Comparison of ENCODE assay signal across 1 cellular context in the genomic region with DNA sequence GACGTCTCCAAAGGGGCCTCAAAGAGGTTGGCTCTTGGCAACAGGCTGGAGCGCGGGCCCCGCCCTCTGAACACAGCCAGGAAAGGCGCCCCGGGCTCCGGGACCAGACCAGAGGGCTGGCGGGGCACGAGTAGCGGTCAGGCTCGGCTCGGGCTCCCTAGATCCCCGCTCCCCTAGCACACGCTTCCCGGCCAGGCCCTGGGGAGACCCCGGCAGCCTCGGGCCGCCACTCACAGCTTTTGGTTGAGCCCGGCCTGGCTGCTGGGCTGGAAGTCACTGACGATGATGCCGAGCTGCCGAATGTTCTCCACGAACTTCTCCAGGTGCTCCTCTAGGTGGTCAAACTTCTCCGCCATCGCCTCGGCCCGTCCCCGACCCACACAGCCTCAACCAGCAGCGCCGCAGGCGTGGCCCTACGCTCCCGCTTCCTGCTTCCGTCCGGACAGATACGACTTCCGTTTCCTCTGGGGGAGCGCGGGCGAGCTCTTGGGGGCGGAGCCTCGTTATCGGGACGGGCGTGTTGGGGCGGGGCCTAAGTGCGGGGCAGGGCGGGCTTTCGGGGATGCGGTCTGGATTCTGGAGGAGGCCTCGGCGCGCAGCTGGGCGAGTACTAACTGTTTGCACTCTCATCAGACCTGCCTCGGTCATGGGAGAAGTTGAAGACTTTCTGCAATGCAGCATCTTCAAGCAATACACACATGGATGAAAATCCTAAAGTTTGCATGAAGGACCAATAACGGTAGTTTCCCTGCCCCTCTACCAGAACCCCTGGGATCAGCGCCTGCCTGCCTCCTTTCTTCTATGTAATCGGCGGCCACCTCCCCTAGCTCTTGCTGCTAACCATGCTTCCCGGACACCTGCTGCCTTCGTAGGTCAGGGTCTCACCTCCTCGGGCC.
TF ChIP-seq lines count a peak whose summit lies in the region.

A gene with protein sequence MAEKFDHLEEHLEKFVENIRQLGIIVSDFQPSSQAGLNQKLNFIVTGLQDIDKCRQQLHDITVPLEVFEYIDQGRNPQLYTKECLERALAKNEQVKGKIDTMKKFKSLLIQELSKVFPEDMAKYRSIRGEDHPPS (minus strand): TSS at position 420 of the 896 bp plus-strand sequence. CDS start 64 bp downstream, at position 356.

TF ChIP-seq in HEK293, 187 proteins besides CTCF, POLR2A, EP300 and RAD21 (continued from another document):
- TF ChIP-seq, protein P1, sequence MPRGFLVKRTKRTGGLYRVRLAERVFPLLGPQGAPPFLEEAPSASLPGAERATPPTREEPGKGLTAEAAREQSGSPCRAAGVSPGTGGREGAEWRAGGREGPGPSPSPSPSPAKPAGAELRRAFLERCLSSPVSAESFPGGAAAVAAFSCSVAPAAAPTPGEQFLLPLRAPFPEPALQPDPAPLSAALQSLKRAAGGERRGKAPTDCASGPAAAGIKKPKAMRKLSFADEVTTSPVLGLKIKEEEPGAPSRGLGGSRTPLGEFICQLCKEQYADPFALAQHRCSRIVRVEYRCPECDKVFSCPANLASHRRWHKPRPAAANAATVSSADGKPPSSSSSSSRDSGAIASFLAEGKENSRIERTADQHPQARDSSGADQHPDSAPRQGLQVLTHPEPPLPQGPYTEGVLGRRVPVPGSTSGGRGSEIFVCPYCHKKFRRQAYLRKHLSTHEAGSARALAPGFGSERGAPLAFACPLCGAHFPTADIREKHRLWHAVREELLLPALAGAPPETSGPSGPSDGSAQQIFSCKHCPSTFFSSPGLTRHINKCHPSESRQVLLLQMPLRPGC (tag by site-specific recombination; IDR thresholded peaks at IDR 0.05), result 0 out of 2 replicates have a peak, but pooled peaks have one; percentile 4
